ENCODE assay signal across 25 cellular contexts in genomic region chr7:21067216-21067615, GRCh38.
DNase-seq lines count a peak whose midpoint lies in the region; ATAC-seq and TF ChIP-seq lines count a peak whose summit lies in the region.
"Had no signal": no experiment of that assay in that cellular context is flagged by ENCODE, and none has a peak within 500 bp of the region (broad histone marks: within the 10 kb centered on the region; RNA-seq: fewer than 3 reads in every experiment).

No MANE protein-coding gene starts in this region.

- CTCF ChIA-PET in activated naive CD4-positive, alpha-beta T cell treated with anti-CD3 and anti-CD28 coated beads for 36 hours (lab: Charles Lee), result no interaction called here

- peak overlapping the region; percentile 31; the same call in 1 of the 2 replicates for H3K27ac ChIP-seq in C4-2B
- H3K27ac ChIP-seq in foreskin keratinocyte, result no peak overlapping the region
- H3K27ac ChIP-seq: 22Rv1; A549; BLaER1 treated with 17β-estradiol and CSF1 and Interleukin-3, amounts not matched to agents 10 nM and 100 nM had no signal

- ATAC-seq in foreskin keratinocyte (peak; percentile 42), HG03571 (IDR thresholded peaks at IDR 0.05; ENCODE audit: unreplicated experiment) (no peak), GM19023 (IDR thresholded peaks at IDR 0.05; ENCODE audit: unreplicated experiment) (no peak)
- ATAC-seq: A549, GM12878 had no signal

- H3K27me3 Mint-ChIP-seq in activated naive CD4-positive, alpha-beta T cell treated with anti-CD3 and anti-CD28 coated beads for 36 hours (ENCODE audit: low read depth), result peaks cover 1% of the 10 kb centered on the region
- H3K27me3 Mint-ChIP-seq: CD4-positive, CD25-positive, alpha-beta regulatory T cell had no signal

- TF ChIP-seq CTCF in C4-2B (conservative IDR thresholded peaks at IDR 0.05), result no peak
- no peak for TF ChIP-seq CTCF in epithelial cell of esophagus (IDR thresholded peaks at IDR 0.05; ENCODE audit: insufficient read depth, low read depth, low read length, missing control alignments)
- TF ChIP-seq CTCF in foreskin keratinocyte (conservative IDR thresholded peaks at IDR 0.05), result no peak

- H3K4me3 Mint-ChIP-seq in activated naive CD4-positive, alpha-beta T cell treated with anti-CD3 and anti-CD28 coated beads for 36 hours, result no peak overlapping the region
- H3K4me3 Mint-ChIP-seq: B cell; CD14-positive monocyte; CD4-positive, alpha-beta memory T cell; CD4-positive, CD25-positive, alpha-beta regulatory T cell; CD8-positive, alpha-beta memory T cell had no signal

- no peak overlapping the region for H3K27ac Mint-ChIP-seq in activated naive CD4-positive, alpha-beta T cell treated with anti-CD3 and anti-CD28 coated beads for 36 hours
- H3K27ac Mint-ChIP-seq: B cell; CD14-positive monocyte; CD4-positive, alpha-beta memory T cell; CD4-positive, CD25-positive, alpha-beta regulatory T cell had no signal

- no peaks in the 10 kb centered on the region for H3K36me3 Mint-ChIP-seq in activated naive CD4-positive, alpha-beta T cell treated with anti-CD3 and anti-CD28 coated beads for 36 hours (ENCODE audit: low read depth)
- H3K36me3 Mint-ChIP-seq: CD14-positive monocyte; CD4-positive, alpha-beta memory T cell; CD4-positive, CD25-positive, alpha-beta regulatory T cell; CD8-positive, alpha-beta memory T cell had no signal

- H3K27me3 ChIP-seq in foreskin keratinocyte, result no peaks in the 10 kb centered on the region
- H3K27me3 ChIP-seq: BLaER1 treated with 17β-estradiol and CSF1 and Interleukin-3, amounts not matched to agents 10 nM and 100 nM had no signal

- DNase-seq in DMS53 (lab: John Stamatoyannopoulos, UW) (peak; percentile 32), DMS53 treated with DMSO at 0.1 percent for 48 hours (lab: John Stamatoyannopoulos, UW; ENCODE audit: unreplicated experiment) (no peak), epithelial cell of esophagus (ENCODE audit: low read depth) (peak; percentile 55), foreskin keratinocyte (peak; percentile 48 to 72)
- DNase-seq in activated naive CD4-positive, alpha-beta T cell treated with anti-CD3 and anti-CD28 coated beads for 36 hours, result no peak
- DNase-seq: AML-193; CD4-positive, alpha-beta memory T cell; CD4-positive, CD25-positive, alpha-beta regulatory T cell; CD8-positive, alpha-beta memory T cell; COR-L47; DMS 273 treated with DMSO at 0.1 percent for 48 hours; DMS153; DMS79; DND-41; EL; GDM1 had no signal

- no peaks in the 10 kb centered on the region for H3K4me1 ChIP-seq in foreskin keratinocyte
- H3K4me1 ChIP-seq: A549; BLaER1 treated with 17β-estradiol and CSF1 and Interleukin-3, amounts not matched to agents 10 nM and 100 nM had no signal

- peaks cover 2% of the 10 kb centered on the region for H3K9me3 Mint-ChIP-seq in activated naive CD4-positive, alpha-beta T cell treated with anti-CD3 and anti-CD28 coated beads for 36 hours

- intact Hi-C loops in activated naive CD4-positive, alpha-beta T cell treated with anti-CD3 and anti-CD28 coated beads for 36 hours (cut with micrococcal nuclease), result no loop called here

- H3K4me3 ChIP-seq in epithelial cell of esophagus (ENCODE audit: low read length), result no peak overlapping the region
- H3K4me3 ChIP-seq: A549; BLaER1 treated with 17β-estradiol and CSF1 and Interleukin-3, amounts not matched to agents 10 nM and 100 nM; GM12878 had no signal

- H3K4me1 Mint-ChIP-seq in activated naive CD4-positive, alpha-beta T cell treated with anti-CD3 and anti-CD28 coated beads for 36 hours (ENCODE audit: low read depth), result no peaks in the 10 kb centered on the region
- H3K4me1 Mint-ChIP-seq: B cell; CD14-positive monocyte; CD4-positive, alpha-beta memory T cell; CD8-positive, alpha-beta memory T cell had no signal

Comparison
In these comparisons a context has a peak if more than half of its experiments do, and no peak if none do; other contexts are left out.
1. DNase-seq: peak in DMS53 (single experiment), epithelial cell of esophagus (single experiment) and foreskin keratinocyte (2 of 2); none in DMS53 treated with DMSO at 0.1 percent for 48 hours (single experiment) and activated naive CD4-positive, alpha-beta T cell treated with anti-CD3 and anti-CD28 coated beads for 36 hours (single experiment).